Comparison of ENCODE assay signal across 11 cellular contexts in genomic region chr9:94918038-94918753, GRCh38.
DNase-seq lines count a peak whose midpoint lies in the region; ATAC-seq and TF ChIP-seq lines count a peak whose summit lies in the region.
"Had no signal": no experiment of that assay in that cellular context is flagged by ENCODE, and none has a peak within 500 bp of the region (broad histone marks: within the 10 kb centered on the region; RNA-seq: fewer than 3 reads in every experiment).

No MANE protein-coding gene starts in this region.

- H3K27me3 Mint-ChIP-seq in natural killer cell (ENCODE audit: low read depth in 2 of 2) = no peaks in the 10 kb centered on the region

- no peak overlapping the region for H3K4me3 Mint-ChIP-seq in natural killer cell

- peaks cover 0 to 14% of the 10 kb centered on the region in 2 donors for H3K4me1 Mint-ChIP-seq in natural killer cell

- intact Hi-C loops in natural killer cell (cut with micrococcal nuclease) = loop anchor here (1.0 kb wide), 2 partner anchors 135 to 237 kb away; no protein-coding TSS in a partner anchor
- intact Hi-C loops in left ventricle myocardium superior (cut with micrococcal nuclease) = no loop called here

- no peaks in the 10 kb centered on the region for H3K36me3 Mint-ChIP-seq in natural killer cell
- H3K36me3 Mint-ChIP-seq: activated naive CD4-positive, alpha-beta T cell treated with anti-CD3 and anti-CD28 coated beads, Interleukin-2, amount 50 U/mL, for 72 hours had no signal

- H3K27ac Mint-ChIP-seq in natural killer cell = peak overlapping the region in 1 of 2 donors; percentile 17

- no peaks in the 10 kb centered on the region for H3K9me3 Mint-ChIP-seq in natural killer cell
- H3K9me3 Mint-ChIP-seq: activated naive CD4-positive, alpha-beta T cell treated with anti-CD3 and anti-CD28 coated beads, Interleukin-2, amount 50 U/mL, for 72 hours had no signal

- ATAC-seq in natural killer cell = peak; percentile 67 to 96 (median 94)
- no peak for ATAC-seq in HG02884 (IDR thresholded peaks at IDR 0.05; ENCODE audit: unreplicated experiment)
- no peak for ATAC-seq in GM19467 (IDR thresholded peaks at IDR 0.05; ENCODE audit: unreplicated experiment)
- no peak for ATAC-seq in left ventricle myocardium superior
- ATAC-seq: lower lobe of right lung had no signal

- peak; percentile 44 for TF ChIP-seq CTCF in GM12874 (IDR thresholded peaks at IDR 0.05; ENCODE audit: insufficient read depth, low read depth, low read length)
- TF ChIP-seq CTCF in natural killer cell (IDR thresholded peaks at IDR 0.05) = no peak

- peak; percentile 2 for DNase-seq in H4 (ENCODE audit: low spot score)
- peak; percentile 51 for DNase-seq in SW480 (ENCODE audit: low spot score)
- no peak for DNase-seq in natural killer cell
- DNase-seq in stimulated activated CD4-positive, alpha-beta T cell treated with anti-CD3 and anti-CD28 coated beads, Interleukin-2, amount 100 ng/mL, for 48 hours = no peak
- DNase-seq in left ventricle myocardium superior = no peak
- DNase-seq: erythroblast, lower lobe of right lung had no signal

Comparison
In these comparisons a context has a peak if more than half of its experiments do, and no peak if none do; other contexts are left out.
1. DNase-seq: peak in H4 (single experiment) and SW480 (single experiment); none in natural killer cell (single experiment), stimulated activated CD4-positive, alpha-beta T cell treated with anti-CD3 and anti-CD28 coated beads, Interleukin-2, amount 100 ng/mL, for 48 hours (0 of 2) and left ventricle myocardium superior (single experiment).
2. ATAC-seq: peak in natural killer cell (3 of 3); none in HG02884 (single experiment), GM19467 (single experiment) and left ventricle myocardium superior (single experiment).